Comparison of ENCODE assay signal across 9 cellular contexts in genomic region chr10:119209736-119210355, GRCh38. TPM values are rescaled to one million over a fixed set of nuclear protein-coding genes. Genes with fewer than 3 reads are reported as not detected.
DNase-seq lines count a peak whose midpoint lies in the region; ATAC-seq, FAIRE-seq and TF ChIP-seq lines count a peak whose summit lies in the region.
"Had no signal": no experiment of that assay in that cellular context is flagged by ENCODE, and none has a peak within 500 bp of the region (broad histone marks: within the 10 kb centered on the region; RNA-seq: fewer than 3 reads in every experiment).

No MANE protein-coding gene starts in this region.

- TF ChIP-seq POLR2A in A549 (IDR thresholded peaks at IDR 0.05; ENCODE audit: low read length) (no peak), GM12878 (IDR thresholded peaks at IDR 0.05; ENCODE audit: low read depth, low read length) (no peak)

- H3K36me3 ChIP-seq in HEK293 (ENCODE audit: control insufficient read depth in 2 of 2, insufficient read depth in 1 of 2, low read length in 2 of 2): no peaks in the 10 kb centered on the region
- H3K36me3 ChIP-seq in GM12878 (ENCODE audit: control insufficient read depth in 2 of 2, insufficient read depth in 2 of 2, low read length in 1 of 2): no peaks in the 10 kb centered on the region
- H3K36me3 ChIP-seq in muscle layer of duodenum (ENCODE audit: control insufficient read depth in 1 of 2, insufficient read depth in 2 of 2, low read length in 2 of 2): no peaks in the 10 kb centered on the region

- H3K9ac ChIP-seq in GM12878 (ENCODE audit: control insufficient read depth, insufficient read depth, low read length): peak overlapping the region; percentile 70

- CTCF ChIA-PET in A549 (lab: Yijun Ruan, JAX) (interaction anchor here (0.6 to 16.9 kb wide), 42 partner anchors 9 to 456 kb away, joined by 3 to 283 read pairs (median 4); no protein-coding TSS in a partner anchor), HEK293 (lab: Yijun Ruan, JAX) (interaction anchor here (0.5 to 3.0 kb wide), 29 partner anchors 8 to 518 kb away, joined by 3 to 17 read pairs (median 4); no protein-coding TSS in a partner anchor), GM12878 (lab: Yijun Ruan, JAX) (interaction anchor here (0.5 to 4.6 kb wide), 42 partner anchors 9 to 495 kb away, joined by 3 to 42 read pairs (median 4); partner anchors contain the start of gene PRDX3)

- TF ChIP-seq CTCF in A549 (IDR thresholded peaks at IDR 0.05) (no peak; the same call in 2 of the 3 replicates), HEK293 (tag by site-specific recombination; IDR thresholded peaks at IDR 0.05) (no peak), GM12878 (IDR thresholded peaks at IDR 0.05 in 2 of 3, conservative IDR thresholded peaks at IDR 0.05 in 1 of 3; ENCODE audit: control insufficient read depth in 2 of 3, extremely low read depth in 1 of 3, insufficient read depth in 1 of 3, low read depth in 3 of 3, low read length in 3 of 3) (no peak)

- intact Hi-C loops in GM12878 (cut with micrococcal nuclease; ENCODE audit: unreplicated experiment): loop anchor here (2.0 to 5.0 kb wide), 5 partner anchors 59 to 442 kb away; partner anchors contain the start of genes BAG3, RGS10 and TIAL1

- H3K9me3 ChIP-seq in A549: no peaks in the 10 kb centered on the region
- no peaks in the 10 kb centered on the region for H3K9me3 ChIP-seq in HEK293 (ENCODE audit: control insufficient read depth, insufficient read depth, low read depth, low read length)
- H3K9me3 ChIP-seq in GM12878 (replicated peaks; ENCODE audit: control insufficient read depth, insufficient read depth, low read length): no peaks in the 10 kb centered on the region
- no peaks in the 10 kb centered on the region for H3K9me3 ChIP-seq in muscle layer of duodenum (ENCODE audit: control insufficient read depth in 1 of 2, low read length in 2 of 2)

- H3K79me2 ChIP-seq in GM12878 (ENCODE audit: control insufficient read depth, insufficient read depth, low read length): peaks cover 63% of the 10 kb centered on the region

- FAIRE-seq in A549 (lab: Jason Lieb, UNC) (no peak), GM12878 (lab: Jason Lieb, UNC) (no peak)

- BruUV-seq in GM12878 (replicated peaks; lab: Mats Ljungman, UMichigan): no TSS peak

- ATAC-seq in A549: no peak
- ATAC-seq in GM12878: no peak
- ATAC-seq in HG02840 (IDR thresholded peaks at IDR 0.05; ENCODE audit: low FRiP score, unreplicated experiment): no peak

- in situ Hi-C loops in GM12878 (cut with MboI): loop anchor here (5.0 kb wide), 1 partner anchor 282 kb away; no protein-coding TSS in a partner anchor

- no peaks in the 10 kb centered on the region for H4K20me1 ChIP-seq in GM12878 (ENCODE audit: control insufficient read depth, insufficient read depth)

- TF ChIP-seq RAD21 in A549 (conservative IDR thresholded peaks at IDR 0.05 in 1 of 2, IDR thresholded peaks at IDR 0.05 in 1 of 2): no peak
- TF ChIP-seq RAD21 in GM12878 (IDR thresholded peaks at IDR 0.05; ENCODE audit: insufficient read depth, low read depth, low read length): no peak

- POLR2A ChIA-PET in A549 (lab: Yijun Ruan, JAX): no interaction called here
- POLR2A ChIA-PET in HEK293 (lab: Yijun Ruan, JAX): interaction anchor here (0.6 to 1.3 kb wide), 5 partner anchors 9 to 333 kb away, joined by 3 to 4 read pairs (median 3); partner anchors contain the start of gene RGS10
- POLR2A ChIA-PET in GM12878 (lab: Charles Lee): interaction anchor here (1.0 to 1.7 kb wide), 4 partner anchors 49 to 97 kb away, joined by 4 to 7 read pairs (median 5); no protein-coding TSS in a partner anchor

- no peaks in the 10 kb centered on the region for H3K27me3 ChIP-seq in GM12878 (replicated peaks in 1 of 2; ENCODE audit: control insufficient read depth in 2 of 2, insufficient read depth in 2 of 2, low read length in 1 of 2)
- no peaks in the 10 kb centered on the region for H3K27me3 ChIP-seq in muscle layer of duodenum (ENCODE audit: low read depth, low read length)

- WGBS in A549 (ENCODE audit: missing lambda C conversion rate): 32% methylated on average over 9 of the region's 9 CpGs
- WGBS in GM12878 (ENCODE audit: insufficient coverage, insufficient replicate concordance, low lambda C conversion rate, missing lambda C conversion rate): 34% methylated on average over 9 of the region's 9 CpGs

- H3K4me1 ChIP-seq in A549 (peaks cover 33% of the 10 kb centered on the region), HEK293 (ENCODE audit: control insufficient read depth, insufficient read depth, low read length) (peaks cover 38% of the 10 kb centered on the region), GM12878 (ENCODE audit: control insufficient read depth, insufficient read depth, low read length) (peaks cover 26% of the 10 kb centered on the region), muscle layer of duodenum (ENCODE audit: control insufficient read depth in 1 of 2, insufficient read depth in 2 of 2, low read length in 2 of 2) (peaks cover 25 to 38% of the 10 kb centered on the region in 2 donors)

- H3K4me2 ChIP-seq in A549: peak overlapping the region; percentile 82
- peak overlapping the region; percentile 51 for H3K4me2 ChIP-seq in GM12878 (ENCODE audit: control insufficient read depth, insufficient read depth)

- peak overlapping the region; percentile 42 to 60; a peak in 5 of 6 replicates for H3K27ac ChIP-seq in A549
- no peak overlapping the region; the same call in 1 of the 2 replicates for H3K27ac ChIP-seq in HEK293 (ENCODE audit: extremely low read depth, low read depth, low read length)
- H3K27ac ChIP-seq in GM12878 (ENCODE audit: control insufficient read depth, insufficient read depth): peak overlapping the region; percentile 80
- H3K27ac ChIP-seq in muscle layer of duodenum (ENCODE audit: low read length): peak overlapping the region; percentile 92

- RAD21 ChIA-PET in GM12878 (lab: Charles Lee; ENCODE audit: unreplicated experiment): interaction anchor here (0.6 to 3.8 kb wide), 10 partner anchors 11 to 280 kb away, joined by 3 to 33 read pairs (median 4); no protein-coding TSS in a partner anchor

- peak overlapping the region; percentile 75 for H2AFZ ChIP-seq in GM12878 (ENCODE audit: control insufficient read depth, low read depth, low read length)

- no peak for TF ChIP-seq EP300 in A549 (IDR thresholded peaks at IDR 0.05)
- no peak for TF ChIP-seq EP300 in GM12878 (IDR thresholded peaks at IDR 0.05; ENCODE audit: borderline replicate concordance in 1 of 2, control insufficient read depth in 1 of 2, low read depth in 2 of 2, low read length in 2 of 2)

- SMC1A ChIA-PET in GM12878 (lab: Charles Lee; ENCODE audit: uncharacterized antibody, unreplicated experiment): interaction anchor here (0.6 to 5.3 kb wide), 14 partner anchors 11 to 1808 kb away, joined by 3 to 28 read pairs (median 4); no protein-coding TSS in a partner anchor

- H3K4me3 ChIP-seq in A549 (no peak overlapping the region), HEK293 (ENCODE audit: low read depth, low read length) (no peak overlapping the region), GM12878 (peak overlapping the region; percentile 80), muscle layer of duodenum (ENCODE audit: low read depth in 1 of 2, low read length in 2 of 2) (peak overlapping the region; percentile 88 to 97)

- DNase-seq in A549 (ENCODE audit: low read depth in 1 of 2, low spot score in 1 of 2) (no peak), GM12878 (ENCODE audit: low read depth, low spot score) (no peak), HUDEP-2 (lab: John Stamatoyannopoulos, UW; ENCODE audit: unreplicated experiment in 76 of 76) (no peak), activated gamma-delta T cell (lab: John Stamatoyannopoulos, UW) (no peak), NCI-H82 (lab: John Stamatoyannopoulos, UW) (no peak)
- DNase-seq: NCI-H748 treated with DMSO at 0.1 percent for 48 hours had no signal

RNA-seq across cellular contexts. Expression of gene GRK5, which starts 2.5 kb away (rescaled TPM):
- 5.0 and 5.4 TPM in 2 replicates for polyA plus RNA-seq in A549 (2011; rRNA removed)
- polyA plus RNA-seq in A549 (2012; cell fraction: cytosol; rRNA removed): 5.7 and 6.3 TPM in 2 replicates
- 4.3 and 6.0 TPM in 2 replicates for polyA plus RNA-seq in A549 (2012; cell fraction: nucleus; rRNA removed)
- polyA plus RNA-seq in A549 (2017; fragmentation: RNase III; extraction: RNeasy Plus Mini Kit Qiagen cat#74134 plus additional on column Dnase treatment): 7.7 to 7.9 TPM (median 7.8 TPM) in 3 replicates
- 3.8 and 5.5 TPM in 2 replicates for polyA minus RNA-seq in A549 (2011; rRNA and poly(A)+ RNA removed)
- total RNA-seq in GM12878 (2013; cell fraction: nucleolus; rRNA removed): 11.5 and 12.2 TPM in 2 replicates
- 15.3 and 15.6 TPM in 2 replicates for total RNA-seq in GM12878 (2014; rRNA removed)
- 13.4 and 14.1 TPM in 2 replicates for total RNA-seq in GM12878 (2014; rRNA removed; fragmentation: Illumina TruSeq; extraction: Trizol)
- 20.7 and 21.4 TPM in 2 replicates for total RNA-seq in GM12878 (2021)
- polyA plus RNA-seq in GM12878 (2011; ENCODE audit: low read depth): 7.6 TPM
- 2.8 and 4.0 TPM in 2 replicates for polyA plus RNA-seq in GM12878 (2011; rRNA removed)
- 3.7 and 3.9 TPM in 2 replicates for polyA plus RNA-seq in GM12878 (2011; cell fraction: cytosol; rRNA removed)
- 7.0 and 7.8 TPM in 2 replicates for polyA plus RNA-seq in GM12878 (2011; cell fraction: nucleus; rRNA removed)
- 13.7 and 16.7 TPM in 2 replicates for polyA plus RNA-seq in GM12878 (2012)
- 21.3 and 22.1 TPM in 2 replicates for polyA plus RNA-seq in GM12878 (2014; fragmentation: Illumina TruSeq; extraction: Trizol)
- under 1 TPM; 0.11 to 0.86 TPM for polyA plus RNA-seq in GM12878 (2014; fragmentation: Nextera tagmentation; extraction: Ambion mirVana)
- polyA plus RNA-seq in GM12878 (2014; rRNA removed): 13.4 and 13.9 TPM in 2 replicates
- polyA plus RNA-seq in GM12878 (2016; fragmentation: Nextera tagmentation; extraction: Ambion mirVana): 1 to 10 TPM; 5.7 to 6.7 TPM
- polyA minus RNA-seq in GM12878 (2011; rRNA and poly(A)+ RNA removed): 2.6 and 3.5 TPM in 2 replicates
- polyA minus RNA-seq in GM12878 (2011; cell fraction: cytosol; rRNA and poly(A)+ RNA removed): 1.3 and 1.9 TPM in 2 replicates
- 2.4 and 3.3 TPM in 2 replicates for polyA minus RNA-seq in GM12878 (2011; cell fraction: nucleus; rRNA and poly(A)+ RNA removed)

RNA-seq across cellular contexts. Expression of gene PRDX3, which starts 31.2 kb away (rescaled TPM):
- polyA plus RNA-seq in A549 (2011; rRNA removed) (673 and 678 TPM in 2 replicates), A549 (2017; fragmentation: RNase III; extraction: RNeasy Plus Mini Kit Qiagen cat#74134 plus additional on column Dnase treatment) (432 to 442 TPM (median 432 TPM) in 3 replicates), GM12878 (2011; rRNA removed) (463 and 554 TPM in 2 replicates), GM12878 (2014; fragmentation: Illumina TruSeq; extraction: Trizol) (262 and 272 TPM in 2 replicates), GM12878 (2014; fragmentation: Nextera tagmentation; extraction: Ambion mirVana) (1,000 to 10,000 TPM in 1 of 2 experiments, 100 to 1,000 TPM in 1; 827 to 1,431 TPM), GM12878 (2014; rRNA removed) (254 and 258 TPM in 2 replicates), GM12878 (2016; fragmentation: Nextera tagmentation; extraction: Ambion mirVana) (100 to 1,000 TPM; 631 to 689 TPM)
- 330 and 382 TPM in 2 replicates for polyA plus RNA-seq in A549 (2012; cell fraction: cytosol; rRNA removed)
- 111 and 130 TPM in 2 replicates for polyA plus RNA-seq in A549 (2012; cell fraction: nucleus; rRNA removed)
- polyA minus RNA-seq in A549 (2011; rRNA and poly(A)+ RNA removed): 175 and 275 TPM in 2 replicates
- 46.3 and 60.4 TPM in 2 replicates for total RNA-seq in GM12878 (2013; cell fraction: nucleolus; rRNA removed)
- total RNA-seq in GM12878 (2014; rRNA removed) (334 and 363 TPM in 2 replicates), GM12878 (2014; rRNA removed; fragmentation: Illumina TruSeq; extraction: Trizol) (240 and 248 TPM in 2 replicates), GM12878 (2021) (195 TPM in 2 replicates)
- polyA plus RNA-seq in GM12878 (2011; ENCODE audit: low read depth): 110 TPM
- 198 and 231 TPM in 2 replicates for polyA plus RNA-seq in GM12878 (2011; cell fraction: cytosol; rRNA removed)
- 171 and 180 TPM in 2 replicates for polyA plus RNA-seq in GM12878 (2011; cell fraction: nucleus; rRNA removed)
- polyA plus RNA-seq in GM12878 (2012): 130 and 177 TPM in 2 replicates
- 268 and 279 TPM in 2 replicates for polyA minus RNA-seq in GM12878 (2011; rRNA and poly(A)+ RNA removed)
- 55.9 and 72.6 TPM in 2 replicates for polyA minus RNA-seq in GM12878 (2011; cell fraction: cytosol; rRNA and poly(A)+ RNA removed)
- polyA minus RNA-seq in GM12878 (2011; cell fraction: nucleus; rRNA and poly(A)+ RNA removed): 53.2 and 79.4 TPM in 2 replicates

RNA-seq across cellular contexts. Expression of gene SFXN4, which starts 44.3 kb away (rescaled TPM):
- polyA plus RNA-seq in A549 (2011; rRNA removed) (59.4 and 66.0 TPM in 2 replicates), A549 (2017; fragmentation: RNase III; extraction: RNeasy Plus Mini Kit Qiagen cat#74134 plus additional on column Dnase treatment) (39.3 to 44.2 TPM (median 42.7 TPM) in 3 replicates), GM12878 (2011; rRNA removed) (40.7 and 48.5 TPM in 2 replicates), GM12878 (2014; fragmentation: Illumina TruSeq; extraction: Trizol) (45.9 and 81.1 TPM in 2 replicates), GM12878 (2014; fragmentation: Nextera tagmentation; extraction: Ambion mirVana) (100 to 1,000 TPM in 1 of 2 experiments, 10 to 100 TPM in 1; 71.9 to 111 TPM), GM12878 (2014; rRNA removed) (51.8 and 54.4 TPM in 2 replicates), GM12878 (2016; fragmentation: Nextera tagmentation; extraction: Ambion mirVana) (10 to 100 TPM; 58.1 to 61.2 TPM)
- polyA plus RNA-seq in A549 (2012; cell fraction: cytosol; rRNA removed): 38.8 and 43.5 TPM in 2 replicates
- 21.4 and 32.5 TPM in 2 replicates for polyA plus RNA-seq in A549 (2012; cell fraction: nucleus; rRNA removed)
- polyA minus RNA-seq in A549 (2011; rRNA and poly(A)+ RNA removed): 22.5 and 30.3 TPM in 2 replicates
- 17.9 and 30.9 TPM in 2 replicates for total RNA-seq in GM12878 (2013; cell fraction: nucleolus; rRNA removed)
- total RNA-seq in GM12878 (2014; rRNA removed) (41.7 and 44.9 TPM in 2 replicates), GM12878 (2014; rRNA removed; fragmentation: Illumina TruSeq; extraction: Trizol) (37.8 and 40.7 TPM in 2 replicates), GM12878 (2021) (39.7 and 45.3 TPM in 2 replicates)
- polyA plus RNA-seq in GM12878 (2011; ENCODE audit: low read depth): 22.3 TPM
- polyA plus RNA-seq in GM12878 (2011; cell fraction: cytosol; rRNA removed): 31.6 and 32.4 TPM in 2 replicates
- 39.3 and 40.6 TPM in 2 replicates for polyA plus RNA-seq in GM12878 (2011; cell fraction: nucleus; rRNA removed)
- 21.5 and 27.6 TPM in 2 replicates for polyA plus RNA-seq in GM12878 (2012)
- polyA minus RNA-seq in GM12878 (2011; rRNA and poly(A)+ RNA removed): 22.2 and 24.2 TPM in 2 replicates
- polyA minus RNA-seq in GM12878 (2011; cell fraction: cytosol; rRNA and poly(A)+ RNA removed): 10.5 and 13.4 TPM in 2 replicates
- polyA minus RNA-seq in GM12878 (2011; cell fraction: nucleus; rRNA and poly(A)+ RNA removed): 7.7 and 16.3 TPM in 2 replicates

Comparison
In these comparisons a context has a peak if more than half of its experiments do, and no peak if none do; other contexts are left out.
1. H3K4me3 ChIP-seq: peak in GM12878 (single experiment) and muscle layer of duodenum (2 of 2); none in A549 (single experiment) and HEK293 (single experiment).